In genomic region chr7:127872122-127872521, GRCh38 we compare ENCODE assay signal across 17 cellular contexts.
DNase-seq lines count a peak whose midpoint lies in the region; ATAC-seq and TF ChIP-seq lines count a peak whose summit lies in the region.
"Had no signal": no experiment of that assay in that cellular context is flagged by ENCODE, and none has a peak within 500 bp of the region (broad histone marks: within the 10 kb centered on the region; RNA-seq: fewer than 3 reads in every experiment).

No MANE protein-coding gene starts in this region.

- H3K36me3 ChIP-seq in stomach: peaks cover 0 to 4% (median 0%) of the 10 kb centered on the region in 4 donors
- H3K36me3 ChIP-seq: ascending aorta had no signal

- H3K36me3 Mint-ChIP-seq in activated naive CD4-positive, alpha-beta T cell treated with anti-CD3 and anti-CD28 coated beads, Interleukin-2, amount 50 U/mL, for 72 hours: peaks cover 5 to 22% of the 10 kb centered on the region in 2 donors

- WGBS in stomach, 5 donors: 92 to 100% (median 97%) methylated on average over 1 of the region's 1 CpG

- H3K27ac Mint-ChIP-seq in activated naive CD4-positive, alpha-beta T cell treated with anti-CD3 and anti-CD28 coated beads, Interleukin-2, amount 50 U/mL, for 72 hours: no peak overlapping the region
- H3K27ac Mint-ChIP-seq: stimulated activated naive CD8-positive, alpha-beta T cell treated with anti-CD3 and anti-CD28 coated beads, Interleukin-15, Interleukin-2, amounts not matched to agents 100 ng/mL and 50 ng/mL, for 24 hours had no signal

- TF ChIP-seq EP300 in stomach (IDR thresholded peaks at IDR 0.05): no peak

- TF ChIP-seq CTCF in GM12865 (IDR thresholded peaks at IDR 0.05; ENCODE audit: insufficient read depth, low read depth, low read length, missing control alignments): no peak
- TF ChIP-seq CTCF in stomach (IDR thresholded peaks at IDR 0.05): no peak

- H3K27ac ChIP-seq in stomach: no peak overlapping the region
- H3K27ac ChIP-seq: ascending aorta had no signal

- no peak for TF ChIP-seq POLR2A in stomach (IDR thresholded peaks at IDR 0.05)

- peaks cover 0 to 22% (median 9%) of the 10 kb centered on the region in 4 donors for H3K4me1 ChIP-seq in stomach
- H3K4me1 ChIP-seq: ascending aorta had no signal

- DNase-seq in GM12865 (ENCODE audit: low read depth) (peak; percentile 71), NCI-H1436 (lab: John Stamatoyannopoulos, UW) (no peak), stomach (no peak), posterior cingulate gyrus (no peak)
- no peak for DNase-seq in activated naive CD4-positive, alpha-beta T cell treated with anti-CD3 and anti-CD28 coated beads, Interleukin-2, amount 50 U/mL, for 72 hours (ENCODE audit: low spot score in 2 of 2)
- DNase-seq: activated T-cell treated with anti-CD3 and anti-CD28 coated beads, Interleukin-2, amount 50 U/mL, for 4 hours; DMS53; foreskin fibroblast; KBM-7; NCI-H1930; NK-92 treated with Interleukin-12 subunit alpha and Interleukin-12 subunit beta, amount 100 ng/mL, for 24 hours; stimulated activated CD4-positive, alpha-beta T cell treated with anti-CD3 and anti-CD28 coated beads, Interleukin-4, amount 100 ng/mL, for 1 hour had no signal

- peak; percentile 63 for ATAC-seq in GM19438 (IDR thresholded peaks at IDR 0.05; ENCODE audit: low read depth, unreplicated experiment)
- ATAC-seq in HG02678 (IDR thresholded peaks at IDR 0.05; ENCODE audit: unreplicated experiment): peak; percentile 56
- peak; percentile 42 for ATAC-seq in HG03442 (IDR thresholded peaks at IDR 0.05; ENCODE audit: unreplicated experiment)
- no peak for ATAC-seq in activated naive CD4-positive, alpha-beta T cell treated with anti-CD3 and anti-CD28 coated beads, Interleukin-2, amount 50 U/mL, for 72 hours
- ATAC-seq: activated T-cell treated with anti-CD3 and anti-CD28 coated beads, Interleukin-2, amount 50 U/mL, for 4 hours had no signal

- H3K27me3 ChIP-seq in stomach: no peaks in the 10 kb centered on the region
- H3K27me3 ChIP-seq: ascending aorta had no signal

- no peaks in the 10 kb centered on the region for H3K9me3 Mint-ChIP-seq in activated naive CD4-positive, alpha-beta T cell treated with anti-CD3 and anti-CD28 coated beads, Interleukin-2, amount 50 U/mL, for 72 hours
- H3K9me3 Mint-ChIP-seq: activated T-cell treated with anti-CD3 and anti-CD28 coated beads, Interleukin-2, amount 50 U/mL, for 4 hours; stimulated activated naive CD8-positive, alpha-beta T cell treated with anti-CD3 and anti-CD28 coated beads, Interleukin-15, Interleukin-2, amounts not matched to agents 100 ng/mL and 50 ng/mL, for 24 hours had no signal

- no peak overlapping the region for H3K4me3 ChIP-seq in GM12865 (ENCODE audit: low read depth, low read length)
- no peak overlapping the region for H3K4me3 ChIP-seq in stomach
- H3K4me3 ChIP-seq: ascending aorta had no signal

- no peaks in the 10 kb centered on the region for H3K9me3 ChIP-seq in stomach
- H3K9me3 ChIP-seq: ascending aorta had no signal

- intact Hi-C loops in stomach (cut with DNase I; ENCODE audit: low total_unique reads): no loop called here
- intact Hi-C loops in posterior cingulate gyrus (cut with DNase I): no loop called here

Comparison
In these comparisons a context has a peak if more than half of its experiments do, and no peak if none do; other contexts are left out.
1. ATAC-seq: peak in GM19438 (single experiment), HG02678 (single experiment) and HG03442 (single experiment); none in activated naive CD4-positive, alpha-beta T cell treated with anti-CD3 and anti-CD28 coated beads, Interleukin-2, amount 50 U/mL, for 72 hours (0 of 2).